17 cellular contexts compared by ENCODE assay signal in genomic region chr15:64051093-64051402, GRCh38. TPM values are rescaled to one million over a fixed set of nuclear protein-coding genes. Genes with fewer than 3 reads are reported as not detected.
A peak's percentile ranks its signal among the peaks of the same experiment; 100 is the strongest.
DNase-seq lines count a peak whose midpoint lies in the region; ATAC-seq, FAIRE-seq and TF ChIP-seq lines count a peak whose summit lies in the region.
"Had no signal": no experiment of that assay in that cellular context is flagged by ENCODE, and none has a peak within 500 bp of the region (broad histone marks: within the 10 kb centered on the region; RNA-seq: fewer than 3 reads in every experiment).

No MANE protein-coding gene starts in this region.

- no peak overlapping the region for H3K4me3 ChIP-seq in A549
- no peak overlapping the region for H3K4me3 ChIP-seq in BLaER1 treated with 17β-estradiol and CSF1 and Interleukin-3, amounts not matched to agents 10 nM and 100 nM
- H3K4me3 ChIP-seq in subcutaneous abdominal adipose tissue (ENCODE audit: low read depth in 1 of 5, low read length in 5 of 5), result no peak overlapping the region
- no peak overlapping the region for H3K4me3 ChIP-seq in pancreas
- H3K4me3 ChIP-seq: GM12878 had no signal

- H3K9me3 ChIP-seq in A549 (no peaks in the 10 kb centered on the region), subcutaneous abdominal adipose tissue (ENCODE audit: control insufficient read depth in 5 of 5, low read length in 5 of 5) (no peaks in the 10 kb centered on the region), pancreas (no peaks in the 10 kb centered on the region)
- H3K9me3 ChIP-seq in BLaER1 treated with 17β-estradiol and CSF1 and Interleukin-3, amounts not matched to agents 10 nM and 100 nM (replicated peaks in 1 of 11), result no peaks in the 10 kb centered on the region
- H3K9me3 ChIP-seq: BE2C had no signal

- ATAC-seq in A549 (no peak), pancreas (no peak)
- ATAC-seq: CD8-positive, alpha-beta T cell; GM12878; HCT116 had no signal

- H3K36me3 ChIP-seq in BLaER1 treated with 17β-estradiol and CSF1 and Interleukin-3, amounts not matched to agents 10 nM and 100 nM, result no peaks in the 10 kb centered on the region
- H3K36me3 ChIP-seq in subcutaneous abdominal adipose tissue (ENCODE audit: control insufficient read depth in 5 of 5, insufficient read depth in 5 of 5, low read length in 5 of 5) (no peaks in the 10 kb centered on the region), pancreas (no peaks in the 10 kb centered on the region)
- H3K36me3 ChIP-seq: BE2C had no signal

- H3K9ac ChIP-seq in BLaER1 treated with 17β-estradiol and CSF1 and Interleukin-3, amounts not matched to agents 10 nM and 100 nM, result no peak overlapping the region
- H3K9ac ChIP-seq in subcutaneous abdominal adipose tissue (ENCODE audit: low read length in 5 of 5), result peak overlapping the region in 1 of 5 donors; percentile 59

- intact Hi-C loops in pancreas (cut with DNase I), result loop anchor here in 1 of 3 donors (10.0 kb wide), 1 partner anchor 106 kb away; no protein-coding TSS in a partner anchor

- H3K4me2 ChIP-seq in A549, result peak overlapping the region; percentile 43
- H3K4me2 ChIP-seq in BLaER1 treated with 17β-estradiol and CSF1 and Interleukin-3, amounts not matched to agents 10 nM and 100 nM, result peak overlapping the region in 7 of 11 experiments; percentile 60 to 78 (median 72); a peak in 10 of 22 replicates

- CTCF ChIA-PET in A549 (lab: Yijun Ruan, JAX), result interaction anchor here (0.6 to 15.1 kb wide), 6 partner anchors 10 to 779 kb away, joined by 3 to 173 read pairs (median 12); no protein-coding TSS in a partner anchor

- H3K4me1 Mint-ChIP-seq in neural crest cell, result peaks cover 43% of the 10 kb centered on the region

- H3K36me3 Mint-ChIP-seq in neural crest cell (ENCODE audit: low read depth), result no peaks in the 10 kb centered on the region
- H3K36me3 Mint-ChIP-seq: CD8-positive, alpha-beta T cell had no signal

- DNase-seq in A549 (ENCODE audit: low read depth in 1 of 2, low spot score in 1 of 2) (no peak), neural crest cell (ENCODE audit: low read depth, low spot score) (no peak), DMS114 treated with DMSO at 0.1 percent for 48 hours (lab: John Stamatoyannopoulos, UW; ENCODE audit: unreplicated experiment) (no peak), pancreas (no peak)
- DNase-seq in activated CD4-positive, alpha-beta T cell treated with anti-CD3 and anti-CD28 coated beads for 1 hour, result no peak
- DNase-seq: ACHN, Calu3, DND-41, EL, GOT3, HFFc6 had no signal

- no peak for FAIRE-seq in A549 (lab: Jason Lieb, UNC)
- FAIRE-seq in pancreas (lab: Jason Lieb, UNC), result no peak
- FAIRE-seq: GM12878 had no signal

- TF ChIP-seq POLR2A in A549 (IDR thresholded peaks at IDR 0.05; ENCODE audit: low read length), result no peak

- no peak overlapping the region for H3K27ac Mint-ChIP-seq in neural crest cell (ENCODE audit: unreplicated experiment)
- H3K27ac Mint-ChIP-seq: CD8-positive, alpha-beta T cell; HFFc6 had no signal

- TF ChIP-seq CTCF in A549 (IDR thresholded peaks at IDR 0.05) (no peak), neural crest cell (conservative IDR thresholded peaks at IDR 0.05) (no peak), pancreas (IDR thresholded peaks at IDR 0.05) (no peak)

- peak overlapping the region in 1 of 2 experiments; percentile 61; a peak in 3 of 6 replicates for H3K27ac ChIP-seq in A549
- H3K27ac ChIP-seq in BLaER1 treated with 17β-estradiol and CSF1 and Interleukin-3, amounts not matched to agents 10 nM and 100 nM, result no peak overlapping the region
- peak overlapping the region; percentile 65 for H3K27ac ChIP-seq in subcutaneous abdominal adipose tissue (ENCODE audit: low read depth, low read length)
- H3K27ac ChIP-seq in pancreas, result no peak overlapping the region

- H3K9me3 Mint-ChIP-seq in neural crest cell, result no peaks in the 10 kb centered on the region
- H3K9me3 Mint-ChIP-seq: CD8-positive, alpha-beta T cell; HFFc6 had no signal

- H3K4me1 ChIP-seq in A549 (peaks cover 26% of the 10 kb centered on the region), subcutaneous abdominal adipose tissue (ENCODE audit: control insufficient read depth in 5 of 5, insufficient read depth in 5 of 5, low read length in 5 of 5) (peaks cover 3 to 46% (median 39%) of the 10 kb centered on the region in 5 donors), pancreas (peaks cover 0 to 13% (median 4%) of the 10 kb centered on the region in 3 donors)
- H3K4me1 ChIP-seq in BLaER1 treated with 17β-estradiol and CSF1 and Interleukin-3, amounts not matched to agents 10 nM and 100 nM, result peaks cover 17 to 34% (median 27%) of the 10 kb centered on the region in 10 experiments
- H3K4me1 ChIP-seq: BE2C had no signal

- TF ChIP-seq EP300 in A549 (IDR thresholded peaks at IDR 0.05), result no peak

- POLR2A ChIA-PET in A549 (lab: Yijun Ruan, JAX), result no interaction called here

- peaks cover 12 to 51% (median 19%) of the 10 kb centered on the region in 11 experiments for H3K27me3 ChIP-seq in BLaER1 treated with 17β-estradiol and CSF1 and Interleukin-3, amounts not matched to agents 10 nM and 100 nM
- H3K27me3 ChIP-seq in subcutaneous abdominal adipose tissue (ENCODE audit: control insufficient read depth in 5 of 5, insufficient read depth in 4 of 5, low read length in 5 of 5), result no peaks in the 10 kb centered on the region
- no peaks in the 10 kb centered on the region for H3K27me3 ChIP-seq in pancreas
- H3K27me3 ChIP-seq: BE2C had no signal

- H4K20me1 ChIP-seq in BLaER1 treated with 17β-estradiol and CSF1 and Interleukin-3, amounts not matched to agents 10 nM and 100 nM, result peaks cover 0 to 30% (median 0%) of the 10 kb centered on the region in 11 experiments; a peak in 3 of 22 replicates

- no peak for TF ChIP-seq RAD21 in A549 (conservative IDR thresholded peaks at IDR 0.05 in 1 of 2, IDR thresholded peaks at IDR 0.05 in 1 of 2)

- peaks cover 5% of the 10 kb centered on the region for H3K27me3 Mint-ChIP-seq in neural crest cell (ENCODE audit: low read depth)

- peak overlapping the region; percentile 34 for H3K4me3 Mint-ChIP-seq in neural crest cell
- H3K4me3 Mint-ChIP-seq: CD8-positive, alpha-beta T cell; HFFc6 had no signal

- WGBS in A549 (ENCODE audit: missing lambda C conversion rate), result 95% methylated on average over 2 of the region's 2 CpGs
- 87 to 89% methylated on average over 2 of the region's 2 CpGs for WGBS in pancreas, 2 donors

TF ChIP-seq in A549, 52 proteins besides CTCF, POLR2A, EP300 and RAD21:
- TF ChIP-seq KDM1A (IDR thresholded peaks at IDR 0.05; ENCODE audit: low read depth) (0 out of 2 replicates have a peak, but pooled peaks have one; percentile 60), MAZ (IDR thresholded peaks at IDR 0.05; ENCODE audit: borderline replicate concordance, low read depth, low read length) (no peak), ATOH8 (CRISPR knock-in tag; IDR thresholded peaks at IDR 0.05; ENCODE audit: low read depth) (no peak), JUNB (IDR thresholded peaks at IDR 0.05) (no peak), NFE2L2 (conservative IDR thresholded peaks at IDR 0.05; ENCODE audit: low read length) (no peak), ZNF302 (CRISPR knock-in tag; IDR thresholded peaks at IDR 0.05) (no peak), TP53 (CRISPR knock-in tag; IDR thresholded peaks at IDR 0.05) (no peak), EHMT2 (IDR thresholded peaks at IDR 0.05; ENCODE audit: low read depth) (no peak)
TF ChIP-seq in A549: peak in this region for 1.

RNA-seq across cellular contexts. Expression of gene DAPK2, which starts 4.8 kb away (rescaled TPM):
- polyA plus RNA-seq in A549 (2011; rRNA removed) (4.2 and 4.8 TPM in 2 replicates), A549 (2017; fragmentation: RNase III; extraction: RNeasy Plus Mini Kit Qiagen cat#74134 plus additional on column Dnase treatment) (3.1 to 4.3 TPM (median 3.4 TPM) in 3 replicates), pancreas (1 to 10 TPM; 4.9 to 6.0 TPM)
- 4.5 and 5.5 TPM in 2 replicates for polyA plus RNA-seq in A549 (2012; cell fraction: cytosol; rRNA removed)
- 7.6 and 9.2 TPM in 2 replicates for polyA plus RNA-seq in A549 (2012; cell fraction: nucleus; rRNA removed)
- 3.4 and 4.8 TPM in 2 replicates for polyA minus RNA-seq in A549 (2011; rRNA and poly(A)+ RNA removed)
- total RNA-seq in neural crest cell (8.5 and 8.8 TPM in 2 replicates), pancreas (1 to 10 TPM; 2.1 to 8.0 (median 5.0) TPM)

RNA-seq across cellular contexts. Expression of gene CIAO2A, which starts 42.6 kb away (rescaled TPM):
- polyA plus RNA-seq in A549 (2011; rRNA removed) (149 and 231 TPM in 2 replicates), A549 (2017; fragmentation: RNase III; extraction: RNeasy Plus Mini Kit Qiagen cat#74134 plus additional on column Dnase treatment) (140 to 156 TPM (median 141 TPM) in 3 replicates), pancreas (10 to 100 TPM; 42.0 to 61.2 TPM)
- polyA plus RNA-seq in A549 (2012; cell fraction: cytosol; rRNA removed), result 76.0 and 89.9 TPM in 2 replicates
- 16.9 and 42.0 TPM in 2 replicates for polyA plus RNA-seq in A549 (2012; cell fraction: nucleus; rRNA removed)
- 9.0 and 9.5 TPM in 2 replicates for polyA minus RNA-seq in A549 (2011; rRNA and poly(A)+ RNA removed)
- total RNA-seq in neural crest cell (66.1 and 66.2 TPM in 2 replicates), pancreas (10 to 100 TPM; 16.0 to 44.1 (median 26.3) TPM)

RNA-seq across cellular contexts. Expression of gene SNX1, which starts 44.7 kb away (rescaled TPM):
- 89.4 and 95.7 TPM in 2 replicates for polyA plus RNA-seq in A549 (2011; rRNA removed)
- 79.2 and 87.7 TPM in 2 replicates for polyA plus RNA-seq in A549 (2012; cell fraction: cytosol; rRNA removed)
- polyA plus RNA-seq in A549 (2012; cell fraction: nucleus; rRNA removed), result 104 and 125 TPM in 2 replicates
- 81.8 to 87.3 TPM (median 86.7 TPM) in 3 replicates for polyA plus RNA-seq in A549 (2017; fragmentation: RNase III; extraction: RNeasy Plus Mini Kit Qiagen cat#74134 plus additional on column Dnase treatment)
- 64.9 and 79.0 TPM in 2 replicates for polyA minus RNA-seq in A549 (2011; rRNA and poly(A)+ RNA removed)
- total RNA-seq in neural crest cell, result 104 and 131 TPM in 2 replicates
- 10 to 100 TPM; 41.3 to 82.4 (median 49.5) TPM for total RNA-seq in pancreas
- 10 to 100 TPM; 32.9 to 36.6 TPM for polyA plus RNA-seq in pancreas
